ENCODE assay signal across 8 cellular contexts in genomic region chr14:49598479-49599301, GRCh38. TPM values are rescaled to one million over a fixed set of nuclear protein-coding genes. Genes with fewer than 3 reads are reported as not detected.
DNase-seq lines count a peak whose midpoint lies in the region; ATAC-seq and TF ChIP-seq lines count a peak whose summit lies in the region.

A gene with protein sequence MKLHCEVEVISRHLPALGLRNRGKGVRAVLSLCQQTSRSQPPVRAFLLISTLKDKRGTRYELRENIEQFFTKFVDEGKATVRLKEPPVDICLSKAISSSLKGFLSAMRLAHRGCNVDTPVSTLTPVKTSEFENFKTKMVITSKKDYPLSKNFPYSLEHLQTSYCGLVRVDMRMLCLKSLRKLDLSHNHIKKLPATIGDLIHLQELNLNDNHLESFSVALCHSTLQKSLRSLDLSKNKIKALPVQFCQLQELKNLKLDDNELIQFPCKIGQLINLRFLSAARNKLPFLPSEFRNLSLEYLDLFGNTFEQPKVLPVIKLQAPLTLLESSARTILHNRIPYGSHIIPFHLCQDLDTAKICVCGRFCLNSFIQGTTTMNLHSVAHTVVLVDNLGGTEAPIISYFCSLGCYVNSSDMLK (plus strand): TSS chr14:49598940. CDS start chr14:49599021, 81 bp downstream.

- no peaks in the 10 kb centered on the region for H3K9me2 ChIP-seq in OCI-LY1 (ENCODE audit: low read depth, low read length)

- no peaks in the 10 kb centered on the region for H3F3A ChIP-seq in OCI-LY1 (ENCODE audit: insufficient read depth, low read length)

- peaks cover 24% of the 10 kb centered on the region for H3K79me2 ChIP-seq in OCI-LY1 (ENCODE audit: insufficient read depth, low read length)

- H3K27ac ChIP-seq in HUES64 (ENCODE audit: low read depth, low read length): peak within 1 kb of the TSS; percentile 95
- H3K27ac ChIP-seq in OCI-LY1 (ENCODE audit: low read depth, low read length, poor library complexity, severe bottlenecking): peak within 1 kb of the TSS; percentile 90

- H3K9ac ChIP-seq in HUES64 (ENCODE audit: low read depth, low read length) (peak within 1 kb of the TSS; percentile 93), OCI-LY1 (ENCODE audit: low read length) (peak within 1 kb of the TSS; percentile 99)

- peak; percentile 50 for ATAC-seq in GM21447 (IDR thresholded peaks at IDR 0.05; ENCODE audit: unreplicated experiment)

- DNase-seq in D341Med (ENCODE audit: low spot score): peak; percentile 89
- peak; percentile 82 for DNase-seq in activated T-cell treated with anti-CD3 and anti-CD28 coated beads for 4 hours
- peak; percentile 90 for DNase-seq in epithelial cell of esophagus (ENCODE audit: low read depth)
- DNase-seq in mucosa of gallbladder (ENCODE audit: low spot score): peak; percentile 88
- peak; percentile 78 for DNase-seq in stimulated activated CD8-positive, alpha-beta memory T cell treated with anti-CD3 and anti-CD28 coated beads, Interleukin-4, amount 100 ng/mL, for 24 hours (ENCODE audit: low read depth)

- TF ChIP-seq CTCF in OCI-LY1 (IDR thresholded peaks at IDR 0.05; ENCODE audit: low read length): no peak
- no peak for TF ChIP-seq CTCF in epithelial cell of esophagus (IDR thresholded peaks at IDR 0.05; ENCODE audit: insufficient read depth, low read depth, low read length, missing control alignments)

- H3K4me1 ChIP-seq in HUES64 (ENCODE audit: insufficient read depth, low read length) (no peaks in the 10 kb centered on the region), OCI-LY1 (ENCODE audit: insufficient read depth, low read length, severe bottlenecking) (peaks cover 27% of the 10 kb centered on the region)

- H3K36me3 ChIP-seq in HUES64 (ENCODE audit: insufficient read depth, low read length): peaks cover 16% of the 10 kb centered on the region
- peaks cover 23% of the 10 kb centered on the region for H3K36me3 ChIP-seq in OCI-LY1 (ENCODE audit: insufficient read depth, low read length)

- under 1% methylated on average over 78 of the region's 78 CpGs for WGBS in HUES64

- no peaks in the 10 kb centered on the region for H4K20me1 ChIP-seq in OCI-LY1 (ENCODE audit: insufficient read depth, low read length)

- H3K4me2 ChIP-seq in OCI-LY1 (ENCODE audit: low read length): peak within 1 kb of the TSS; percentile 81

- H3K4me3 ChIP-seq in HUES64 (ENCODE audit: low read length) (peak within 1 kb of the TSS; percentile 69), OCI-LY1 (ENCODE audit: low read depth, low read length, poor library complexity, severe bottlenecking) (peak within 1 kb of the TSS; percentile 98), epithelial cell of esophagus (ENCODE audit: low read length) (peak within 1 kb of the TSS; percentile 94)

- H3K9me3 ChIP-seq in HUES64 (ENCODE audit: insufficient read depth, low read depth, low read length): no peaks in the 10 kb centered on the region
- H3K9me3 ChIP-seq in OCI-LY1 (ENCODE audit: low read length): no peaks in the 10 kb centered on the region

- H2AFZ ChIP-seq in OCI-LY1 (ENCODE audit: low read length): no peak within 1 kb of the TSS

- H3K27me3 ChIP-seq in HUES64 (ENCODE audit: insufficient read depth, low read length): peaks cover 2% of the 10 kb centered on the region; the same call in 1 of the 2 replicates
- H3K27me3 ChIP-seq in OCI-LY1 (ENCODE audit: insufficient read depth, low read length): no peaks in the 10 kb centered on the region

RNA-seq across cellular contexts. Expression of the gene that starts here (rescaled TPM):
- 37.8 TPM for polyA plus RNA-seq in HUES64 (2013, experiment 1 of 2)
- polyA plus RNA-seq in HUES64 (2013, experiment 2 of 2): 36.8 TPM
- 7.0 TPM for total RNA-seq in mucosa of gallbladder

Comparison
In these comparisons a context has a peak if more than half of its experiments do, and no peak if none do; other contexts are left out.
1. Peak in every context shown above with its lines: DNase-seq, ATAC-seq, H3K4me3 ChIP-seq and H3K27ac ChIP-seq.